ENCODE assay signal across 9 cellular contexts in genomic region chr2:10300997-10301945, GRCh38. TPM values are rescaled to one million over a fixed set of nuclear protein-coding genes. Genes with fewer than 3 reads are reported as not detected.
DNase-seq lines count a peak whose midpoint lies in the region; ATAC-seq, FAIRE-seq and TF ChIP-seq lines count a peak whose summit lies in the region.
"Had no signal": no experiment of that assay in that cellular context is flagged by ENCODE, and none has a peak within 500 bp of the region (broad histone marks: within the 10 kb centered on the region; RNA-seq: fewer than 3 reads in every experiment).

No MANE protein-coding gene starts in this region.

- H3K27ac Mint-ChIP-seq in MCF 10A (ENCODE audit: low read depth, unreplicated experiment), result peak overlapping the region; percentile 31
- H3K27ac Mint-ChIP-seq in activated T-cell treated with anti-CD3 and anti-CD28 coated beads, Interleukin-2, amount 50 U/mL, for 72 hours, result peak overlapping the region; percentile 16
- H3K27ac Mint-ChIP-seq in type B pancreatic cell, result peak overlapping the region; percentile 78

- H3K4me3 ChIP-seq in mammary epithelial cell (replicated peaks in 1 of 3; ENCODE audit: insufficient read depth in 1 of 3, low read depth in 2 of 3, low read length in 3 of 3), result no peak overlapping the region
- peak overlapping the region; percentile 52 to 83 (median 70) for H3K4me3 ChIP-seq in HepG2 (replicated peaks in 1 of 3; ENCODE audit: insufficient read depth in 1 of 3, low read depth in 2 of 3, low read length in 3 of 3)

- WGBS in mammary epithelial cell (ENCODE audit: low coverage, missing lambda C conversion rate), result 96% methylated on average over 15 of the region's 22 CpGs
- WGBS in HepG2 (ENCODE audit: low lambda C conversion rate), result 6% methylated on average over 18 of the region's 22 CpGs

- H3K27me3 ChIP-seq in mammary epithelial cell (ENCODE audit: insufficient read depth, low read length) (no peaks in the 10 kb centered on the region), HepG2 (ENCODE audit: control insufficient read depth in 1 of 2, insufficient read depth in 2 of 2, low read length in 2 of 2) (no peaks in the 10 kb centered on the region; a peak in 1 of 5 replicates)

- ATAC-seq in activated T-cell treated with anti-CD3 and anti-CD28 coated beads, Interleukin-2, amount 50 U/mL, for 72 hours (replicated peaks in 1 of 2), result no peak
- ATAC-seq in HepG2, result peak; percentile 44
- no peak for ATAC-seq in GM18868 (IDR thresholded peaks at IDR 0.05; ENCODE audit: unreplicated experiment)
- ATAC-seq in HG02840 (IDR thresholded peaks at IDR 0.05; ENCODE audit: low FRiP score, unreplicated experiment), result no peak

- H3K9ac ChIP-seq in mammary epithelial cell (ENCODE audit: insufficient read depth, low read length), result no peak overlapping the region
- H3K9ac ChIP-seq in HepG2 (ENCODE audit: insufficient read depth, low read depth, low read length), result peak overlapping the region; percentile 80

- intact Hi-C loops in MCF 10A (cut with micrococcal nuclease), result loop anchor here (5.0 kb wide), 3 partner anchors 91 to 224 kb away; no protein-coding TSS in a partner anchor
- intact Hi-C loops in mammary epithelial cell (cut with micrococcal nuclease), result loop anchor here (10.0 kb wide), 1 partner anchor 364 kb away; no protein-coding TSS in a partner anchor
- intact Hi-C loops in HepG2 (cut with micrococcal nuclease; ENCODE audit: unreplicated experiment), result no loop called here

- no peak overlapping the region for H3K4me3 Mint-ChIP-seq in MCF 10A (ENCODE audit: unreplicated experiment)
- peak overlapping the region; percentile 76 to 87 for H3K4me3 Mint-ChIP-seq in activated T-cell treated with anti-CD3 and anti-CD28 coated beads, Interleukin-2, amount 50 U/mL, for 72 hours
- H3K4me3 Mint-ChIP-seq in type B pancreatic cell, result peak overlapping the region; percentile 79

- H3K36me3 Mint-ChIP-seq in MCF 10A (ENCODE audit: insufficient read depth, unreplicated experiment), result peaks cover 5% of the 10 kb centered on the region
- peaks cover 3 to 5% of the 10 kb centered on the region in 2 donors for H3K36me3 Mint-ChIP-seq in activated T-cell treated with anti-CD3 and anti-CD28 coated beads, Interleukin-2, amount 50 U/mL, for 72 hours (ENCODE audit: insufficient read depth in 2 of 2)
- H3K36me3 Mint-ChIP-seq in type B pancreatic cell, result no peaks in the 10 kb centered on the region

- BruUV-seq in MCF 10A (replicated peaks; lab: Mats Ljungman, UMichigan), result no TSS peak
- BruUV-seq in mammary epithelial cell (replicated peaks; lab: Mats Ljungman, UMichigan), result no TSS peak
- TSS peak; percentile 66 for BruUV-seq in HepG2 (replicated peaks; lab: Mats Ljungman, UMichigan)

- no peaks in the 10 kb centered on the region for H3K36me3 ChIP-seq in mammary epithelial cell (ENCODE audit: insufficient read depth, low read length)
- H3K36me3 ChIP-seq in HepG2 (replicated peaks in 1 of 2; ENCODE audit: control insufficient read depth in 1 of 2, insufficient read depth in 2 of 2, low read length in 2 of 2), result no peaks in the 10 kb centered on the region

- H2AFZ ChIP-seq in mammary epithelial cell (ENCODE audit: low read depth, low read length), result no peak overlapping the region
- H2AFZ ChIP-seq in HepG2 (ENCODE audit: low read length), result no peak overlapping the region

- H3K27ac ChIP-seq in mammary epithelial cell (ENCODE audit: insufficient read depth, low read depth, low read length) (no peak overlapping the region), HepG2 (ENCODE audit: extremely low read length, insufficient read depth, low read length) (peak overlapping the region; percentile 88)

- peak; percentile 96 for FAIRE-seq in HepG2 (lab: Jason Lieb, UNC)

- H4K20me1 ChIP-seq in mammary epithelial cell (ENCODE audit: insufficient read depth, low read length) (no peaks in the 10 kb centered on the region), HepG2 (ENCODE audit: insufficient read depth, low read length) (peaks cover 27% of the 10 kb centered on the region; the same call in 1 of the 2 replicates)

- no peaks in the 10 kb centered on the region for H3K9me3 Mint-ChIP-seq in MCF 10A (ENCODE audit: unreplicated experiment)
- H3K9me3 Mint-ChIP-seq in activated T-cell treated with anti-CD3 and anti-CD28 coated beads, Interleukin-2, amount 50 U/mL, for 72 hours, result no peaks in the 10 kb centered on the region
- H3K9me3 Mint-ChIP-seq in type B pancreatic cell, result no peaks in the 10 kb centered on the region

- TF ChIP-seq EP300 in HepG2 (IDR thresholded peaks at IDR 0.05; ENCODE audit: low read depth in 2 of 2, low read length in 2 of 2), result peak in 1 of 2 experiments; percentile 65; a peak in 2 of 4 replicates
- no peak for TF ChIP-seq EP300 in HepG2 (CRISPR knock-in tag; IDR thresholded peaks at IDR 0.05; ENCODE audit: borderline replicate concordance)

- peaks cover 12% of the 10 kb centered on the region for H3K4me1 Mint-ChIP-seq in MCF 10A (ENCODE audit: insufficient read depth, unreplicated experiment)
- H3K4me1 Mint-ChIP-seq in activated T-cell treated with anti-CD3 and anti-CD28 coated beads, Interleukin-2, amount 50 U/mL, for 72 hours (ENCODE audit: low read depth), result peaks cover 69% of the 10 kb centered on the region
- peaks cover 14% of the 10 kb centered on the region for H3K4me1 Mint-ChIP-seq in type B pancreatic cell (ENCODE audit: unreplicated experiment)

- POLR2A ChIA-PET in MCF 10A (lab: Yijun Ruan, JAX), result interaction anchor here (0.6 to 4.1 kb wide), 9 partner anchors 12 to 176 kb away, joined by 3 to 44 read pairs (median 3); no protein-coding TSS in a partner anchor
- POLR2A ChIA-PET in HepG2 (lab: Yijun Ruan, JAX), result interaction anchor here (0.6 to 5.2 kb wide), 24 partner anchors 9 to 670 kb away, joined by 3 to 105 read pairs (median 4); partner anchors contain the start of genes KLF11, ODC1, TAF1B and YWHAQ

- CTCF ChIA-PET in MCF 10A (lab: Yijun Ruan, JAX) (interaction anchor here (0.6 to 7.2 kb wide), 18 partner anchors 15 to 1451 kb away, joined by 3 to 77 read pairs (median 3); no protein-coding TSS in a partner anchor), mammary epithelial cell (lab: Charles Lee; ENCODE audit: low non-redundant PET) (interaction anchor here (0.6 to 0.7 kb wide), 2 partner anchors 12 to 147 kb away, joined by 3 to 10 read pairs; partner anchors contain the start of gene ODC1), HepG2 (lab: Yijun Ruan, JAX; ENCODE audit: low intra/inter-chr PET ratio, low total read pairs) (interaction anchor here (2.1 kb wide), 1 partner anchor 108 kb away, joined by 11 read pairs; no protein-coding TSS in a partner anchor)

- dilution Hi-C loops in mammary epithelial cell (cut with HindIII; ENCODE audit: low sequenced_read_pairs), result no loop called here

- TF ChIP-seq CTCF in MCF 10A (IDR thresholded peaks at IDR 0.05; ENCODE audit: unreplicated experiment), result no peak
- no peak for TF ChIP-seq CTCF in mammary epithelial cell (conservative IDR thresholded peaks at IDR 0.05 in 1 of 2, IDR thresholded peaks at IDR 0.05 in 1 of 2; ENCODE audit: extremely low read depth in 1 of 2, insufficient read depth in 1 of 2, low read depth in 1 of 2, low read length in 2 of 2)
- peak; percentile 18; the same call in 1 of the 2 replicates for TF ChIP-seq CTCF in HepG2 (CRISPR knock-in tag; IDR thresholded peaks at IDR 0.05)
- no peak for TF ChIP-seq CTCF in type B pancreatic cell (conservative IDR thresholded peaks at IDR 0.05)

- H3K27me3 Mint-ChIP-seq in MCF 10A (ENCODE audit: insufficient read depth, unreplicated experiment), result no peaks in the 10 kb centered on the region
- no peaks in the 10 kb centered on the region for H3K27me3 Mint-ChIP-seq in activated T-cell treated with anti-CD3 and anti-CD28 coated beads, Interleukin-2, amount 50 U/mL, for 72 hours (ENCODE audit: low read depth)
- peaks cover 24% of the 10 kb centered on the region for H3K27me3 Mint-ChIP-seq in type B pancreatic cell

- TF ChIP-seq POLR2A in HepG2 (IDR thresholded peaks at IDR 0.05; ENCODE audit: insufficient read depth in 1 of 2, low read depth in 2 of 2, low read length in 2 of 2), result peak; percentile 64 to 90

- peaks cover 34% of the 10 kb centered on the region for H3K79me2 ChIP-seq in mammary epithelial cell (ENCODE audit: insufficient read depth, low read length)
- peaks cover 32% of the 10 kb centered on the region for H3K79me2 ChIP-seq in HepG2 (ENCODE audit: insufficient read depth, low read length)

- no peak for TF ChIP-seq RAD21 in HepG2 (CRISPR knock-in tag; IDR thresholded peaks at IDR 0.05)

- in situ Hi-C loops in mammary epithelial cell (cut with MboI; ENCODE audit: low sequenced_read_pairs in 2 of 2) (loop anchor here in 1 of 2 donors (10.0 kb wide), 2 partner anchors 104 to 176 kb away; partner anchors contain the start of gene RRM2), HepG2 (cut with HindIII; ENCODE audit: extremely low pct_ligation_motif_present, low pct_unique_long_range_greater_than_20kb) (no loop called here)

- no peak overlapping the region for H3K4me2 ChIP-seq in mammary epithelial cell (ENCODE audit: insufficient read depth, low read depth, low read length)
- peak overlapping the region; percentile 97 for H3K4me2 ChIP-seq in HepG2 (ENCODE audit: low read depth, low read length)

- peaks cover 25% of the 10 kb centered on the region for H3K4me1 ChIP-seq in mammary epithelial cell (ENCODE audit: insufficient read depth, low read length)
- peaks cover 67% of the 10 kb centered on the region for H3K4me1 ChIP-seq in HepG2 (ENCODE audit: insufficient read depth, low read length)

- no peaks in the 10 kb centered on the region for H3K9me3 ChIP-seq in mammary epithelial cell (replicated peaks; ENCODE audit: insufficient read depth, low read length)
- no peaks in the 10 kb centered on the region for H3K9me3 ChIP-seq in HepG2 (ENCODE audit: low read length)

- no peak for DNase-seq in MCF 10A (ENCODE audit: unreplicated experiment)
- no peak for DNase-seq in mammary epithelial cell
- DNase-seq in activated T-cell treated with anti-CD3 and anti-CD28 coated beads, Interleukin-2, amount 50 U/mL, for 72 hours, result peak; percentile 29 to 50
- peak; percentile 90 for DNase-seq in HepG2 (ENCODE audit: low spot score)
- DNase-seq in type B pancreatic cell (ENCODE audit: extremely low spot score, unreplicated experiment), result no peak
- no peak for DNase-seq in NCI-H526 treated with DMSO at 0.1 percent for 48 hours (lab: John Stamatoyannopoulos, UW)
- DNase-seq: NCI-H226 had no signal

RNA-seq across cellular contexts. Expression of gene HPCAL1, which starts 1.4 kb away (rescaled TPM):
- total RNA-seq in MCF 10A (2022) (136 and 144 TPM in 2 replicates), mammary epithelial cell (10 to 100 TPM; 26.3 to 82.8 TPM), HepG2 (2016; rRNA removed; fragmentation: Illumina TruSeq; extraction: Trizol) (23.3 and 29.9 TPM in 2 replicates), type B pancreatic cell (ENCODE audit: low replicate concordance) (13.4 and 17.8 TPM in 2 replicates)
- polyA plus RNA-seq in mammary epithelial cell (75.1 TPM), HepG2 (2011; rRNA removed) (29.5 and 38.6 TPM in 2 replicates)
- 56.5 TPM for polyA minus RNA-seq in mammary epithelial cell
- total RNA-seq in activated T-cell treated with anti-CD3 and anti-CD28 coated beads, Interleukin-2, amount 50 U/mL, for 72 hours, result 10 to 100 TPM; 43.9 to 52.0 TPM
- total RNA-seq in HepG2 (2016; cell fraction: cytosol; rRNA removed; fragmentation: Illumina TruSeq; extraction: Trizol; ENCODE audit: low read depth), result 43.0 and 51.2 TPM in 2 replicates
- total RNA-seq in HepG2 (2016; cell fraction: insoluble cytoplasmic fraction; rRNA removed; fragmentation: Illumina TruSeq; extraction: Trizol), result 21.4 and 28.1 TPM in 2 replicates
- 50.7 and 67.7 TPM in 2 replicates for total RNA-seq in HepG2 (2016; cell fraction: membrane; rRNA removed; fragmentation: Illumina TruSeq; extraction: Trizol)
- total RNA-seq in HepG2 (2016; cell fraction: nucleus; rRNA removed; fragmentation: Illumina TruSeq; extraction: Trizol), result 12.9 and 16.1 TPM in 2 replicates
- 29.8 and 35.9 TPM in 2 replicates for polyA plus RNA-seq in HepG2 (2011; cell fraction: cytosol; rRNA removed)
- polyA plus RNA-seq in HepG2 (2011; cell fraction: nucleus; rRNA removed), result 54.3 and 60.0 TPM in 2 replicates
- 46.0 and 46.8 TPM in 2 replicates for polyA plus RNA-seq in HepG2 (2012)
- 37.1 and 47.1 TPM in 2 replicates for polyA plus RNA-seq in HepG2 (2016; cell fraction: cytosol; fragmentation: Illumina TruSeq; extraction: Trizol; ENCODE audit: low read depth)
- 24.6 and 35.5 TPM in 2 replicates for polyA plus RNA-seq in HepG2 (2016; cell fraction: insoluble cytoplasmic fraction; fragmentation: Illumina TruSeq; extraction: Trizol; ENCODE audit: low read depth)
- polyA plus RNA-seq in HepG2 (2016; cell fraction: membrane; fragmentation: Illumina TruSeq; extraction: Trizol; ENCODE audit: low read depth), result 54.6 and 65.1 TPM in 2 replicates
- 30.3 and 35.7 TPM in 2 replicates for polyA plus RNA-seq in HepG2 (2016; cell fraction: nucleus; fragmentation: Illumina TruSeq; extraction: Trizol; ENCODE audit: insufficient read depth, low read depth)
- 26.5 and 27.7 TPM in 2 replicates for polyA minus RNA-seq in HepG2 (2011; rRNA and poly(A)+ RNA removed; ENCODE audit: low replicate concordance)
- 19.4 and 20.4 TPM in 2 replicates for polyA minus RNA-seq in HepG2 (2011; cell fraction: cytosol; rRNA and poly(A)+ RNA removed)
- 12.6 and 15.5 TPM in 2 replicates for polyA minus RNA-seq in HepG2 (2011; cell fraction: nucleus; rRNA and poly(A)+ RNA removed)

Comparison
In these comparisons a context has a peak if more than half of its experiments do, and no peak if none do; other contexts are left out.
1. DNase-seq: peak in activated T-cell treated with anti-CD3 and anti-CD28 coated beads, Interleukin-2, amount 50 U/mL, for 72 hours (2 of 2) and HepG2 (single experiment); none in MCF 10A (single experiment), mammary epithelial cell (single experiment), type B pancreatic cell (single experiment) and NCI-H526 treated with DMSO at 0.1 percent for 48 hours (single experiment).
2. H3K27ac Mint-ChIP-seq: peak in every context shown above with its lines; median percentile 78 in type B pancreatic cell; 31 in MCF 10A; 16 in activated T-cell treated with anti-CD3 and anti-CD28 coated beads, Interleukin-2, amount 50 U/mL, for 72 hours.
3. H3K4me3 ChIP-seq: peak in HepG2 (3 of 3); none in mammary epithelial cell (0 of 3).